8 cellular contexts compared by ENCODE assay signal in the genomic region with DNA sequence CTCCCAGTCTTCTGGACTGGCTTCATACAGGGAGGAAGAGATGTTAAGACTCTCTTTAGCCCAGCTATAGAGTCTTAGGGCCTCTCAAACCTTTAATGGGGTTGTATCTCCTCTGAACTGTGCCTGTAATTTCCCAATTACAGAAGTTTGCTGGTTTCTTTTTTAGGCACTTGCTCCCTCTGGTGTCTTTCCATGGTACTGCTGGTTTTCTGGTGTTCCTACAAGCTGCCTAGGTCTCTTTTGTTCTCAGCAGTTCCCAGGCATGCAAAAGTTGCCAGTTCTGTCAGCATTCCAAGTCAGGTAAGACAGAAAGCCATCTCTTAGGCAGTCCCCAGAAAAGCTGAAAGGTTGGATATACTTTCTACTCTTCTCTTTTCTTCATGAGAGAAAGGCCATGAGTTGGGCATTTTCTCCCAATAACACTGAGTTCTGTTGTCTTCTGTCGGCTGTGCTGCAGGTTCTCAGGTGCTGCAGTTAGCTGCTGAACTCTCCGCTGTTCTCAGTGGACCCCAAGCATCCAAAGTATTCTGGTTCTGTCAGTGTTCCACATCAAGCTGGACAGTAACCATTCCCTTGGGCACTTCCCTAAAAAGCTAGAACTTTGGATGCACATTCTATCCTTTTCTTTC. TPM values are rescaled to one million over a fixed set of nuclear protein-coding genes. Genes with fewer than 3 reads are reported as not detected.
DNase-seq lines count a peak whose midpoint lies in the region; ATAC-seq, FAIRE-seq and TF ChIP-seq lines count a peak whose summit lies in the region.

No MANE protein-coding gene starts in this region.

- peak; percentile 84 for FAIRE-seq in GM18507 (lab: Jason Lieb, UNC)

- H3K36me3 ChIP-seq in neutrophil: no peaks in the 10 kb centered on the region

- peak; percentile 94 for TF ChIP-seq CTCF in C4-2B (conservative IDR thresholded peaks at IDR 0.05)
- TF ChIP-seq CTCF in WTC11 (IDR thresholded peaks at IDR 0.05): peak; percentile 53; the same call in 1 of the 2 replicates
- TF ChIP-seq CTCF in epithelial cell of proximal tubule (conservative IDR thresholded peaks at IDR 0.05; ENCODE audit: low read depth, low read length): peak; percentile 92
- peak; percentile 78 for TF ChIP-seq CTCF in neutrophil (IDR thresholded peaks at IDR 0.05)

- peaks cover 48% of the 10 kb centered on the region for H3K9me3 Mint-ChIP-seq in WTC11

- H3K36me3 Mint-ChIP-seq in WTC11: peaks cover 41% of the 10 kb centered on the region

- H3K27me3 Mint-ChIP-seq in WTC11 (ENCODE audit: low read depth): peaks cover 4% of the 10 kb centered on the region; the same call in 1 of the 2 replicates

- POLR2A ChIA-PET in WTC11 (lab: Charles Lee): no interaction called here

- peak; percentile 93 for ATAC-seq in WTC11
- ATAC-seq in GM19324 (IDR thresholded peaks at IDR 0.05; ENCODE audit: low FRiP score, unreplicated experiment): no peak
- ATAC-seq in HG03139 (IDR thresholded peaks at IDR 0.05; ENCODE audit: unreplicated experiment): no peak

- H3K4me3 Mint-ChIP-seq in WTC11: no peak overlapping the region

- H3K4me1 ChIP-seq in neutrophil (ENCODE audit: control insufficient read depth in 1 of 2, insufficient read depth in 1 of 2, low read depth in 1 of 2, low read length in 1 of 2): peaks cover 0 to 4% of the 10 kb centered on the region in 2 experiments

- H3K9me3 ChIP-seq in neutrophil: no peaks in the 10 kb centered on the region

- 0 out of 2 replicates have a peak, but pooled peaks cover 3% of the 10 kb centered on the region for H3K4me1 Mint-ChIP-seq in WTC11

- DNase-seq in GM18507 (ENCODE audit: extremely low spot score, insufficient read length, low read depth) (peak; percentile 51), NCI-H2081 (lab: John Stamatoyannopoulos, UW) (peak; percentile 59 to 74), WTC11 (ENCODE audit: low spot score) (peak; percentile 78), epithelial cell of proximal tubule (ENCODE audit: low read depth) (no peak)

- H3K27ac ChIP-seq in C4-2B: no peak overlapping the region
- H3K27ac ChIP-seq in neutrophil: no peak overlapping the region

- H3K4me3 ChIP-seq in epithelial cell of proximal tubule (ENCODE audit: low read depth, low read length): no peak overlapping the region
- no peak overlapping the region for H3K4me3 ChIP-seq in neutrophil (ENCODE audit: low read depth in 1 of 2, low read length in 1 of 2)

- H3K27ac Mint-ChIP-seq in WTC11: no peak overlapping the region

- CTCF ChIA-PET in WTC11 (lab: Charles Lee): interaction anchor here (0.6 to 2.9 kb wide), 21 partner anchors 10 to 440 kb away, joined by 3 to 20 read pairs (median 4); no protein-coding TSS in a partner anchor

- no peaks in the 10 kb centered on the region for H3K27me3 ChIP-seq in neutrophil

TF ChIP-seq in WTC11, 78 proteins besides CTCF, POLR2A, EP300 and RAD21:
- TF ChIP-seq, protein P1, sequence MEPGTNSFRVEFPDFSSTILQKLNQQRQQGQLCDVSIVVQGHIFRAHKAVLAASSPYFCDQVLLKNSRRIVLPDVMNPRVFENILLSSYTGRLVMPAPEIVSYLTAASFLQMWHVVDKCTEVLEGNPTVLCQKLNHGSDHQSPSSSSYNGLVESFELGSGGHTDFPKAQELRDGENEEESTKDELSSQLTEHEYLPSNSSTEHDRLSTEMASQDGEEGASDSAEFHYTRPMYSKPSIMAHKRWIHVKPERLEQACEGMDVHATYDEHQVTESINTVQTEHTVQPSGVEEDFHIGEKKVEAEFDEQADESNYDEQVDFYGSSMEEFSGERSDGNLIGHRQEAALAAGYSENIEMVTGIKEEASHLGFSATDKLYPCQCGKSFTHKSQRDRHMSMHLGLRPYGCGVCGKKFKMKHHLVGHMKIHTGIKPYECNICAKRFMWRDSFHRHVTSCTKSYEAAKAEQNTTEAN (CRISPR knock-in tag; IDR thresholded peaks at IDR 0.05): no peak
- TF ChIP-seq NFE2L1 (CRISPR knock-in tag; IDR thresholded peaks at IDR 0.05) (no peak), E2F4 (CRISPR knock-in tag; IDR thresholded peaks at IDR 0.05; ENCODE audit: borderline replicate concordance, low read depth) (no peak), NR2C2 (CRISPR knock-in tag; IDR thresholded peaks at IDR 0.05) (no peak), MAX (CRISPR knock-in tag; IDR thresholded peaks at IDR 0.05) (no peak), ETV6 (CRISPR knock-in tag; IDR thresholded peaks at IDR 0.05) (no peak), NR1H2 (CRISPR knock-in tag; IDR thresholded peaks at IDR 0.05) (no peak), FOXJ3 (CRISPR knock-in tag; IDR thresholded peaks at IDR 0.05; ENCODE audit: borderline replicate concordance) (no peak), PREB (CRISPR knock-in tag; IDR thresholded peaks at IDR 0.05; ENCODE audit: borderline replicate concordance) (no peak)
- TF ChIP-seq, protein P2, sequence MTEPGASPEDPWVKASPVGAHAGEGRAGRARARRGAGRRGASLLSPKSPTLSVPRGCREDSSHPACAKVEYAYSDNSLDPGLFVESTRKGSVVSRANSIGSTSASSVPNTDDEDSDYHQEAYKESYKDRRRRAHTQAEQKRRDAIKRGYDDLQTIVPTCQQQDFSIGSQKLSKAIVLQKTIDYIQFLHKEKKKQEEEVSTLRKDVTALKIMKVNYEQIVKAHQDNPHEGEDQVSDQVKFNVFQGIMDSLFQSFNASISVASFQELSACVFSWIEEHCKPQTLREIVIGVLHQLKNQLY (CRISPR knock-in tag; IDR thresholded peaks at IDR 0.05): no peak

RNA-seq across cellular contexts. Expression of gene EHHADH, which starts 54.4 kb away (rescaled TPM):
- total RNA-seq in WTC11 (2021): 4.2 to 4.9 TPM (median 4.3 TPM) in 3 replicates
- total RNA-seq in epithelial cell of proximal tubule: 5.5 and 9.3 TPM in 2 replicates

RNA-seq across cellular contexts. Expression of gene MAP3K13, which starts 54.7 kb away (rescaled TPM):
- total RNA-seq in WTC11 (2021) (9.1 to 9.8 TPM (median 9.5 TPM) in 3 replicates), epithelial cell of proximal tubule (14.5 and 20.0 TPM in 2 replicates)
